In genomic region chr6:87376643-87377042, GRCh38 we compare ENCODE assay signal across 29 cellular contexts. TPM values are rescaled to one million over a fixed set of nuclear protein-coding genes. Genes with fewer than 3 reads are reported as not detected.
"Had no signal": no experiment of that assay in that cellular context is flagged by ENCODE, and none has a peak within 500 bp of the region (broad histone marks: within the 10 kb centered on the region; RNA-seq: fewer than 3 reads in every experiment).

No MANE protein-coding gene starts in this region.

- H3K36me3 ChIP-seq: stomach, suprapubic skin, thoracic aorta, thyroid gland, tibial artery, transverse colon, upper lobe of left lung, upper lobe of right lung, uterus, vagina had no signal

- H3K27ac Mint-ChIP-seq: stimulated activated effector memory CD8-positive, alpha-beta T cell treated with anti-CD3 and anti-CD28 coated beads, Interleukin-12 subunit alpha, Interleukin-12 subunit beta, amount 100 ng/mL, for 72 hours; stimulated activated memory B cell treated with anti-CD40 and anti-IgM and Interleukin-4, amounts not matched to agents 10 μg/mL and 1 μg/mL and 100 μg/mL, for 72 hours; stimulated activated naive B cell treated with anti-CD40 and anti-IgM and Interleukin-4, amounts not matched to agents 10 μg/mL and 1 μg/mL and 100 μg/mL, for 72 hours; stimulated activated naive CD8-positive, alpha-beta T cell treated with anti-CD3 and anti-CD28 coated beads, Interleukin-15, Interleukin-2, amounts not matched to agents 100 ng/mL and 50 ng/mL, for 24 hours; type B pancreatic cell had no signal

- H3K4me1 ChIP-seq: stomach, suprapubic skin, testis, thyroid gland, tibial nerve, transverse colon, upper lobe of left lung, upper lobe of right lung, uterus, vagina had no signal

- H3K27me3 Mint-ChIP-seq: stimulated activated memory B cell treated with anti-CD40 and anti-IgM and Interleukin-4, amounts not matched to agents 10 μg/mL and 1 μg/mL and 100 μg/mL, for 72 hours; stimulated activated naive B cell treated with anti-CD40 and anti-IgM and Interleukin-4, amounts not matched to agents 10 μg/mL and 1 μg/mL and 100 μg/mL, for 72 hours; stimulated activated naive CD8-positive, alpha-beta T cell treated with anti-CD3 and anti-CD28 coated beads, Interleukin-15, Interleukin-2, amounts not matched to agents 100 ng/mL and 50 ng/mL, for 24 hours; type B pancreatic cell had no signal

- H3K36me3 Mint-ChIP-seq: stimulated activated effector memory CD8-positive, alpha-beta T cell treated with anti-CD3 and anti-CD28 coated beads, Interleukin-12 subunit alpha, Interleukin-12 subunit beta, amount 100 ng/mL, for 72 hours; stimulated activated memory B cell treated with anti-CD40 and anti-IgM and Interleukin-4, amounts not matched to agents 10 μg/mL and 1 μg/mL and 100 μg/mL, for 72 hours had no signal

- ATAC-seq: stimulated activated effector memory CD8-positive, alpha-beta T cell treated with anti-CD3 and anti-CD28 coated beads, Interleukin-12 subunit alpha, Interleukin-12 subunit beta, amount 100 ng/mL, for 72 hours; stimulated activated memory B cell treated with anti-CD40 and anti-IgM and Interleukin-4, amounts not matched to agents 10 μg/mL and 1 μg/mL and 100 μg/mL, for 72 hours; stimulated activated naive B cell treated with anti-CD40 and anti-IgM and Interleukin-4, amounts not matched to agents 10 μg/mL and 1 μg/mL and 100 μg/mL, for 72 hours; stimulated activated naive CD8-positive, alpha-beta T cell treated with anti-CD3 and anti-CD28 coated beads, Interleukin-15, Interleukin-2, amounts not matched to agents 100 U/mL and 50 U/mL, for 24 hours; upper lobe of right lung had no signal

- H3K4me3 Mint-ChIP-seq: stimulated activated effector memory CD8-positive, alpha-beta T cell treated with anti-CD3 and anti-CD28 coated beads, Interleukin-12 subunit alpha, Interleukin-12 subunit beta, amount 100 ng/mL, for 72 hours; stimulated activated memory B cell treated with anti-CD40 and anti-IgM and Interleukin-4, amounts not matched to agents 10 μg/mL and 1 μg/mL and 100 μg/mL, for 72 hours; stimulated activated naive B cell treated with anti-CD40 and anti-IgM and Interleukin-4, amounts not matched to agents 10 μg/mL and 1 μg/mL and 100 μg/mL, for 72 hours; stimulated activated naive CD8-positive, alpha-beta T cell treated with anti-CD3 and anti-CD28 coated beads, Interleukin-15, Interleukin-2, amounts not matched to agents 100 ng/mL and 50 ng/mL, for 24 hours; type B pancreatic cell had no signal

- H3K9me3 ChIP-seq: stomach, suprapubic skin, testis, thoracic aorta, thyroid gland, tibial artery, upper lobe of left lung, upper lobe of right lung, uterus, vagina had no signal

- DNase-seq: stimulated activated CD4-positive, alpha-beta T cell treated with anti-CD3 and anti-CD28 coated beads, Interleukin-2, amount 100 ng/mL, for 48 hours; stimulated activated CD4-positive, alpha-beta T cell treated with anti-CD3 and anti-CD28 coated beads, Interleukin-4, amount 100 ng/mL, for 1 hour; stimulated activated CD4-positive, alpha-beta T cell treated with anti-CD3 and anti-CD28 coated beads, Interleukin-4, amount 100 ng/mL, for 24 hours; stimulated activated CD4-positive, alpha-beta T cell treated with anti-CD3 and anti-CD28 coated beads, Interleukin-4, amount 100 ng/mL, for 4 hours; stimulated activated CD8-positive, alpha-beta memory T cell treated with anti-CD3 and anti-CD28 coated beads, Interleukin-4, amount 100 ng/mL, for 48 hours; stimulated activated naive B cell treated with anti-CD40 and anti-IgM and Interleukin-4, amounts not matched to agents 10 μg/mL and 1 μg/mL and 100 μg/mL, for 72 hours; stimulated activated naive CD4-positive, alpha-beta T cell; stimulated activated naive CD4-positive, alpha-beta T cell treated with Interleukin-2 at 50 U/mL for 16 hours; stimulated activated naive CD8-positive, alpha-beta T cell treated with anti-CD3 and anti-CD28 coated beads, Interleukin-15, Interleukin-2, amounts not matched to agents 100 U/mL and 50 U/mL, for 24 hours; stomach; substantia nigra; testis; thyroid gland; tibial artery; transverse colon; trophoblast cell; upper lobe of left lung; upper lobe of right lung; uterus had no signal

- H3K9me3 Mint-ChIP-seq: stimulated activated effector memory CD8-positive, alpha-beta T cell treated with anti-CD3 and anti-CD28 coated beads, Interleukin-12 subunit alpha, Interleukin-12 subunit beta, amount 100 ng/mL, for 72 hours; stimulated activated memory B cell treated with anti-CD40 and anti-IgM and Interleukin-4, amounts not matched to agents 10 μg/mL and 1 μg/mL and 100 μg/mL, for 72 hours; stimulated activated naive B cell treated with anti-CD40 and anti-IgM and Interleukin-4, amounts not matched to agents 10 μg/mL and 1 μg/mL and 100 μg/mL, for 72 hours; stimulated activated naive CD8-positive, alpha-beta T cell treated with anti-CD3 and anti-CD28 coated beads, Interleukin-15, Interleukin-2, amounts not matched to agents 100 ng/mL and 50 ng/mL, for 24 hours; type B pancreatic cell had no signal

- H3K27ac ChIP-seq: stomach, suprapubic skin, testis, thoracic aorta, thyroid gland, tibial artery, tibial nerve, transverse colon, upper lobe of left lung, upper lobe of right lung, uterus, vagina had no signal

- H3K27me3 ChIP-seq: stomach, suprapubic skin, testis, thyroid gland, tibial artery, tibial nerve, transverse colon, upper lobe of left lung, upper lobe of right lung, uterus, vagina had no signal

- H3K4me3 ChIP-seq: stomach, suprapubic skin, testis, thoracic aorta, thyroid gland, tibial artery, tibial nerve, transverse colon, upper lobe of left lung, upper lobe of right lung, uterus, vagina had no signal

- H3K4me1 Mint-ChIP-seq: stimulated activated effector memory CD8-positive, alpha-beta T cell treated with anti-CD3 and anti-CD28 coated beads, Interleukin-12 subunit alpha, Interleukin-12 subunit beta, amount 100 ng/mL, for 72 hours had no signal

RNA-seq across cellular contexts. Expression of gene CFAP206, which starts 31.1 kb away (rescaled TPM):
- total RNA-seq: tibial nerve, transverse colon, vagina had no signal

RNA-seq across cellular contexts. Expression of gene GJB7, which starts 47.6 kb away (rescaled TPM):
- total RNA-seq: stomach, subcutaneous adipose tissue, temporal lobe, thoracic aorta, thyroid gland, tibial nerve, transverse colon, upper lobe of right lung, vagina had no signal
